In the genomic region with DNA sequence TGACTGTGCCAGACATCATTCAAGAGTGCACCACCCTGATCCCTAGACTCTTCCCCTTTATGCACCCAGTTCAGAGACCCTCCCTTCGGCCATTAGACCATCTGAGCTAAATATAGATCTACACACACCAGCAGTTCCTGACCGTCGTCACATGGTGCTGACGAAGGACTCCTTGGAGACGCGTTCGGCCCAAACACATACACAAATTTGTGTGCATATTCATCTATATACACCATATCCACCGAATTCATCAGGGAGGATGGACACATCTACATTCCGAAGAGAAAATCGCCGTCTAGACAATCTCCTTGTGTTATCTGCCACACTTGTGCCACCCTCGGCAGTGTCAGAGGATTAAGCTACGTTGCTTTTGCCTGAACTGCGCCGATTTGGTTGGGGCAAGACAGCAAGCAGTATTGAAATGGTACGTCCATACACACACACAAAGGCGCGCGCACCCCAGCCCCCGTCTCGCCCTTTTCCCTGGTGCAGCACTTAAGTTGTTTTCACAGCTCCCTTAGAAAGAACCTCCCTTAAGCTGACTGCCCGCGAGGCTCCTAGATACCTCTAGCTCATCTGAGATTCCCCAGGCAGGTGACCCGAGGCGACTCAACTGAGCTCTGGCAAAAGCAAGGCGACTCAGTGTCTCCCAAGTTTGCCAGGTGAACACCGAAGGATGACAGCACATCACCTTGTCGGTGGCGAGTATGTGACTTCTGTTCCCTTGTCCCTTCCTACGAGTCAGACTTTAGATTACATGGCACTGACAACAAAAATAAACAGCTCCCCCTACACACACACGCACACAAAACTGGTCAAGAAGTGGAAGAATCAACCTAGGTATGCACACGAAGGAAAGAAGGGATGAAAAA, we compare ENCODE assay signal across 7 cellular contexts. TPM values are rescaled to one million over a fixed set of nuclear protein-coding genes. Genes with fewer than 3 reads are reported as not detected.
DNase-seq lines count a peak whose midpoint lies in the region; FAIRE-seq and TF ChIP-seq lines count a peak whose summit lies in the region.

No MANE protein-coding gene starts in this region.

- no peaks in the 10 kb centered on the region for H3K9me3 ChIP-seq in SK-N-MC (ENCODE audit: low read depth, low read length)
- no peaks in the 10 kb centered on the region for H3K9me3 ChIP-seq in ascending aorta
- H3K9me3 ChIP-seq in hepatocyte (ENCODE audit: low read depth), result no peaks in the 10 kb centered on the region

- POLR2A ChIA-PET in HEK293T (lab: Yijun Ruan, JAX), result interaction anchor here (0.7 to 1.8 kb wide), 7 partner anchors 43 to 368 kb away, joined by 3 to 6 read pairs (median 4); no protein-coding TSS in a partner anchor

- H3K27me3 ChIP-seq in ascending aorta, result no peaks in the 10 kb centered on the region
- H3K27me3 ChIP-seq in hepatocyte, result no peaks in the 10 kb centered on the region

- H3K9me2 ChIP-seq in hepatocyte (replicated peaks; ENCODE audit: insufficient read depth), result no peaks in the 10 kb centered on the region

- peak overlapping the region; percentile 87 for H3K9ac ChIP-seq in SK-N-MC (ENCODE audit: insufficient read length)

- H3K36me3 ChIP-seq in SK-N-MC (ENCODE audit: insufficient read depth, low read length), result no peaks in the 10 kb centered on the region
- no peaks in the 10 kb centered on the region for H3K36me3 ChIP-seq in ascending aorta
- H3K36me3 ChIP-seq in hepatocyte (replicated peaks; ENCODE audit: insufficient read depth, low read depth), result no peaks in the 10 kb centered on the region

- H3K27ac ChIP-seq in SK-N-MC (peak overlapping the region; percentile 72; the same call in 1 of the 2 replicates), ascending aorta (peak overlapping the region; percentile 84 to 92), hepatocyte (peak overlapping the region; percentile 94)

- WGBS in hepatocyte (ENCODE audit: low lambda C conversion rate, missing lambda C conversion rate), result 2% methylated on average over 32 of the region's 32 CpGs

- DNase-seq in HEK293T (ENCODE audit: extremely low spot score) (peak; percentile 39), SK-N-MC (ENCODE audit: low read depth, low spot score) (no peak), ascending aorta (ENCODE audit: low spot score in 2 of 2) (peak; percentile 34 to 79), hepatocyte (ENCODE audit: low spot score) (peak; percentile 57), posterior vena cava (ENCODE audit: low spot score) (peak; percentile 83), SK-N-DZ (ENCODE audit: low spot score) (no peak), HTR-8/SVneo (ENCODE audit: insufficient read length, low spot score) (no peak)

- peaks cover 0 to 10% of the 10 kb centered on the region in 2 donors for H3K4me1 ChIP-seq in ascending aorta
- peaks cover under 1% of the 10 kb centered on the region for H3K4me1 ChIP-seq in hepatocyte (ENCODE audit: insufficient read depth)

- FAIRE-seq in HTR-8/SVneo (lab: Jason Lieb, UNC), result no peak

- CTCF ChIA-PET in HEK293T (lab: Yijun Ruan, JAX), result interaction anchor here (0.6 to 1.2 kb wide), 6 partner anchors 80 to 731 kb away, joined by 3 to 5 read pairs (median 4); no protein-coding TSS in a partner anchor

- H3K4me2 ChIP-seq in hepatocyte, result peak overlapping the region; percentile 71

- intact Hi-C loops in ascending aorta (cut with DNase I) (loop anchor here (2.0 to 5.0 kb wide), 4 partner anchors 814 to 1542 kb away; a partner anchor contains a TSS), posterior vena cava (cut with DNase I) (no loop called here)

- H4K20me1 ChIP-seq in hepatocyte (ENCODE audit: insufficient read depth, poor library complexity, severe bottlenecking), result no peaks in the 10 kb centered on the region

- peak overlapping the region; percentile 98 for H3K4me3 ChIP-seq in SK-N-MC
- H3K4me3 ChIP-seq in ascending aorta, result peak overlapping the region; percentile 76 to 94
- peak overlapping the region; percentile 82 for H3K4me3 ChIP-seq in hepatocyte

- H3K79me2 ChIP-seq in hepatocyte, result peaks cover 28% of the 10 kb centered on the region

- H2AFZ ChIP-seq in hepatocyte, result peak overlapping the region; percentile 60

- TF ChIP-seq CTCF in ascending aorta (IDR thresholded peaks at IDR 0.05) (no peak), hepatocyte (IDR thresholded peaks at IDR 0.05; ENCODE audit: poor library complexity) (no peak)

TF ChIP-seq in HEK293T, 16 proteins besides CTCF, POLR2A, EP300 and RAD21:
- peak; percentile 64 for TF ChIP-seq L3MBTL2 (conservative IDR thresholded peaks at IDR 0.05)
- no peak for TF ChIP-seq BHLHE40 (IDR thresholded peaks at IDR 0.05; ENCODE audit: borderline replicate concordance)
- peak; percentile 69 for TF ChIP-seq CTBP1 (IDR thresholded peaks at IDR 0.05; ENCODE audit: borderline replicate concordance)
- TF ChIP-seq NFRKB (IDR thresholded peaks at IDR 0.05), result no peak

RNA-seq across cellular contexts. Expression of a gene that starts 1.0 kb away (rescaled TPM):
- total RNA-seq in ascending aorta (8.4 TPM), hepatocyte (28.6 and 53.4 TPM in 2 replicates), posterior vena cava (10 to 100 TPM in 1 of 2 donors, 1 to 10 TPM in 1; 7.5 to 12.9 TPM)
- 26.6 and 29.1 TPM in 2 replicates for polyA plus RNA-seq in hepatocyte
- not detected in 2 replicates for polyA plus RNA-seq in SK-N-DZ (2014; cell fraction: cytosol; rRNA removed)
- not detected in 2 replicates for polyA plus RNA-seq in SK-N-DZ (2014; cell fraction: nucleus; rRNA removed)

Comparison
In these comparisons a context has a peak if more than half of its experiments do, and no peak if none do; other contexts are left out.
1. DNase-seq: peak in HEK293T (single experiment), ascending aorta (2 of 2), hepatocyte (single experiment) and posterior vena cava (single experiment); none in SK-N-MC (single experiment), SK-N-DZ (single experiment) and HTR-8/SVneo (single experiment).
2. Peak in every context shown above with its lines, with median percentiles within 50 percentile points of each other: H3K27ac ChIP-seq and H3K4me3 ChIP-seq.